ENCODE assay signal across 32 cellular contexts in the genomic region with DNA sequence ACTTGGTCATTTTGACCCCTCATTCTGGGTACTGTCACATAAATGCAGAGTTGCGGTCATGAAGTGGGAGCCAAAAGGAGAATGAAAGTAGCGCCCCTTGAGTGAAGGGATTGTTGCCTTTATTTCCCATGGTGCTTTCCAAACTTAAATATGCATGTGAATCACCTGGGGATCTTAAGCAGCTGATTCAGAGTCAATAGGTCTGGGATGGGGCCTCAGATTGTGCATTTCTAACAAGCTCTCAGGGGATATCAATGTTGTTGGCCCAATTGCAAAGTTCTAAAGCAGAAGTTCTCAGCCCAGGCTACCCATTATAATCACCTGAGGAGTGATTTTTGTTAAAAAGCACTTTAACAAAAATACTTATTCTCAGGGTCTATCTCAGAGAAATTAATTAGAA.
"Had no signal": no experiment of that assay in that cellular context is flagged by ENCODE, and none has a peak within 500 bp of the region (broad histone marks: within the 10 kb centered on the region; RNA-seq: fewer than 3 reads in every experiment).

No MANE protein-coding gene starts in this region.

- ATAC-seq: activated CD4-positive, alpha-beta T cell treated with anti-CD3 and anti-CD28 coated beads for 36 hours; activated CD8-positive, alpha-beta memory T cell treated with anti-CD3 and anti-CD28 coated beads, Interleukin-2, amount 10 ng/mL, durations not matched to agents 7 days and 5 days; activated CD8-positive, alpha-beta T cell treated with anti-CD3 and anti-CD28 coated beads, Interleukin-2, amount 10 ng/mL, durations not matched to agents 7 days and 5 days; activated naive CD8-positive, alpha-beta T cell treated with anti-CD3 and anti-CD28 coated beads, Interleukin-2, amount 50 U/mL, for 24 hours; body of pancreas; effector memory CD8-positive, alpha-beta T cell; T-helper 17 cell had no signal

- H3K27me3 ChIP-seq: adrenal gland, body of pancreas, esophagus squamous epithelium had no signal

- FAIRE-seq: colon had no signal

- H3K4me1 ChIP-seq: adrenal gland, body of pancreas had no signal

- H3K9me3 ChIP-seq: adrenal gland, body of pancreas, esophagus squamous epithelium had no signal

- H3K4me3 ChIP-seq: adrenal gland, body of pancreas, esophagus squamous epithelium had no signal

- H3K36me3 ChIP-seq: adrenal gland, esophagus squamous epithelium, WERI-Rb-1 had no signal

- DNase-seq: activated CD4-positive, alpha-beta memory T cell treated with anti-CD3 and anti-CD28 coated beads for 36 hours; activated CD4-positive, alpha-beta T cell treated with anti-CD3 and anti-CD28 coated beads for 36 hours; activated CD4-positive, alpha-beta T cell treated with anti-CD3 and anti-CD28 coated beads, Interleukin-2, amount 10 ng/mL, durations not matched to agents 24 days and 14 days; activated CD4-positive, CD25-positive, alpha-beta regulatory T cell; activated CD4-positive, CD25-positive, alpha-beta regulatory T cell treated with anti-CD3 and anti-CD28 coated beads, Interleukin-2, amount 50 U/mL, for 72 hours; activated CD8-positive, alpha-beta memory T cell treated with anti-CD3 and anti-CD28 coated beads, Interleukin-2, amount 10 ng/mL, durations not matched to agents 7 days and 5 days; activated CD8-positive, alpha-beta memory T cell treated with anti-CD3 and anti-CD28 coated beads, Interleukin-2, amount 50 U/mL, for 4 hours; activated CD8-positive, alpha-beta T cell treated with anti-CD3 and anti-CD28 coated beads, Interleukin-2, amount 10 ng/mL, durations not matched to agents 7 days and 5 days; activated effector memory CD4-positive, alpha-beta T cell treated with anti-CD3 and anti-CD28 coated beads, Interleukin-2, amount 50 U/mL, for 16 hours; activated naive CD4-positive, alpha-beta T cell treated with anti-CD3 and anti-CD28 coated beads for 36 hours; activated naive CD8-positive, alpha-beta T cell treated with anti-CD3 and anti-CD28 coated beads for 36 hours; activated naive CD8-positive, alpha-beta T cell treated with anti-CD3 and anti-CD28 coated beads, Interleukin-2, amount 50 U/mL, for 24 hours; activated T-cell treated with anti-CD3 and anti-CD28 coated beads, Interleukin-2, amount 50 U/mL, for 1 hour; activated T-cell treated with anti-CD3 and anti-CD28 coated beads, Interleukin-2, amount 50 U/mL, for 48 hours; adrenal gland; amygdala; aorta; body of pancreas; caudate nucleus; cortex of kidney; dermis blood vessel endothelial cell; effector CD4-positive, alpha-beta T cell; effector memory CD8-positive, alpha-beta T cell; erythroblast; esophagus squamous epithelium; foreskin melanocyte; head of caudate nucleus; T-helper 1 cell; T-helper 17 cell; T1000; WERI-Rb-1 had no signal

- H3K27ac ChIP-seq: adrenal gland, body of pancreas, esophagus squamous epithelium, WERI-Rb-1 had no signal
